22 cellular contexts compared by ENCODE assay signal in the genomic region with DNA sequence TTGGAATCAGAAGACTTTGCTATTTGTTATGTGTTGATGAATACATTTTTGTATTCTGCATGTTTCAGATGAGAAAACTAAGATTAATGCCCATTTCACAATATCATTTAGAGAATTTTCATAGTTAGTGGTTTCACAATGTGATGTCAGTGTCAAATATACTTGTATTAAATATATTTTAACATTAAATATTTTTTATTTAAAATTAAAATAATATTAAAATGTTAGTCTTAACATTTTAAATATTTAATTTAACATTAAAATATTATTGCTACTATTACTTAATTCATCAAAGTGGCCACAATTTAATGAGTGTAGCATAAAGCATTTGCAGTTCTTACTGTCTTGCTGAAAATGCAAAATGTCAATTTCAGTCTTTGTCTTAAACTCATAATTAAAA.
"Had no signal": no experiment of that assay in that cellular context is flagged by ENCODE, and none has a peak within 500 bp of the region (broad histone marks: within the 10 kb centered on the region; RNA-seq: fewer than 3 reads in every experiment).

No MANE protein-coding gene starts in this region.

- H3K4me2 ChIP-seq: SK-N-SH had no signal

- DNase-seq: KBM-7, MV-4-11, NCI-H1048, NCI-H1105, NCI-H1417, NCI-H1436 treated with DMSO at 0.1 percent for 48 hours, NCI-H1694, NCI-H187 treated with DMSO at 0.1 percent for 48 hours, NCI-H2081, NCI-H2107, NCI-H226, NCI-H446, NCI-H510A, NCI-H524 treated with DMSO at 0.1 percent for 48 hours, NCI-H69, NCI-H774, SHP77, SK-N-SH, SW 1271 had no signal

- H3K9ac ChIP-seq: SK-N-SH had no signal

- FAIRE-seq: HTR-8/SVneo had no signal

- H3K9me3 ChIP-seq: SK-N-SH had no signal

- H3K27ac ChIP-seq: HL-60, RWPE1 had no signal
